10 cellular contexts compared by ENCODE assay signal in genomic region chr9:93057703-93058356, GRCh38. TPM values are rescaled to one million over a fixed set of nuclear protein-coding genes. Genes with fewer than 3 reads are reported as not detected.
A peak's percentile ranks its signal among the peaks of the same experiment; 100 is the strongest.
DNase-seq lines count a peak whose midpoint lies in the region; ATAC-seq and TF ChIP-seq lines count a peak whose summit lies in the region.
"Had no signal": no experiment of that assay in that cellular context is flagged by ENCODE, and none has a peak within 500 bp of the region (broad histone marks: within the 10 kb centered on the region; RNA-seq: fewer than 3 reads in every experiment).

No MANE protein-coding gene starts in this region.

- no peak overlapping the region for H3K9ac ChIP-seq in neural progenitor cell

- H3K4me3 Mint-ChIP-seq in activated CD4-positive, alpha-beta memory T cell treated with anti-CD3 and anti-CD28 coated beads, Interleukin-2, amount 10 ng/mL, durations not matched to agents 7 days and 5 days, result peak overlapping the region; percentile 62
- no peak overlapping the region for H3K4me3 Mint-ChIP-seq in neural progenitor cell

- peak; percentile 21 for ATAC-seq in GM18868 (IDR thresholded peaks at IDR 0.05; ENCODE audit: unreplicated experiment)
- ATAC-seq in HG02678 (IDR thresholded peaks at IDR 0.05; ENCODE audit: unreplicated experiment), result peak; percentile 7
- ATAC-seq in HG02798 (IDR thresholded peaks at IDR 0.05; ENCODE audit: poor library complexity, unreplicated experiment), result no peak
- no peak for ATAC-seq in GM21717 (IDR thresholded peaks at IDR 0.05; ENCODE audit: unreplicated experiment)

- peaks cover 8% of the 10 kb centered on the region for H3F3A ChIP-seq in neural progenitor cell (ENCODE audit: low read depth)

- H2AFZ ChIP-seq in neural progenitor cell (replicated peaks), result peak overlapping the region; percentile 65

- peaks cover 18% of the 10 kb centered on the region for H3K36me3 Mint-ChIP-seq in activated CD4-positive, alpha-beta memory T cell treated with anti-CD3 and anti-CD28 coated beads, Interleukin-2, amount 10 ng/mL, durations not matched to agents 7 days and 5 days (ENCODE audit: low read depth)
- no peaks in the 10 kb centered on the region for H3K36me3 Mint-ChIP-seq in neural progenitor cell

- H3K27ac ChIP-seq in neural progenitor cell, result no peak overlapping the region

- peaks cover 56% of the 10 kb centered on the region for H3K4me1 Mint-ChIP-seq in activated CD4-positive, alpha-beta memory T cell treated with anti-CD3 and anti-CD28 coated beads, Interleukin-2, amount 10 ng/mL, durations not matched to agents 7 days and 5 days
- H3K4me1 Mint-ChIP-seq in neural progenitor cell, result peaks cover 29% of the 10 kb centered on the region

- peak overlapping the region; percentile 57 for H3K4me3 ChIP-seq in neural progenitor cell

- POLR2A ChIA-PET in activated CD4-positive, alpha-beta memory T cell treated with anti-CD3 and anti-CD28 coated beads, Interleukin-2, amount 10 ng/mL, durations not matched to agents 7 days and 5 days (lab: Charles Lee), result no interaction called here

- no peaks in the 10 kb centered on the region for H3K79me2 ChIP-seq in neural progenitor cell (ENCODE audit: low read depth)

- peaks cover 8% of the 10 kb centered on the region for H4K20me1 ChIP-seq in neural progenitor cell (ENCODE audit: low read depth)

- no peaks in the 10 kb centered on the region for H3K9me3 Mint-ChIP-seq in activated CD4-positive, alpha-beta memory T cell treated with anti-CD3 and anti-CD28 coated beads, Interleukin-2, amount 10 ng/mL, durations not matched to agents 7 days and 5 days
- no peaks in the 10 kb centered on the region for H3K9me3 Mint-ChIP-seq in neural progenitor cell

- peak overlapping the region; percentile 90 for H3K4me2 ChIP-seq in neural progenitor cell

- no peaks in the 10 kb centered on the region for H3K27me3 Mint-ChIP-seq in activated CD4-positive, alpha-beta memory T cell treated with anti-CD3 and anti-CD28 coated beads, Interleukin-2, amount 10 ng/mL, durations not matched to agents 7 days and 5 days
- peaks cover 15% of the 10 kb centered on the region for H3K27me3 Mint-ChIP-seq in neural progenitor cell (ENCODE audit: insufficient read depth, low read depth)

- CTCF ChIA-PET in activated CD4-positive, alpha-beta memory T cell treated with anti-CD3 and anti-CD28 coated beads, Interleukin-2, amount 10 ng/mL, durations not matched to agents 7 days and 5 days (lab: Charles Lee), result interaction anchor here (1.1 kb wide), 1 partner anchor 51 kb away, joined by 3 read pairs; no protein-coding TSS in a partner anchor

- H3K27ac Mint-ChIP-seq in activated CD4-positive, alpha-beta memory T cell treated with anti-CD3 and anti-CD28 coated beads, Interleukin-2, amount 10 ng/mL, durations not matched to agents 7 days and 5 days, result peak overlapping the region; percentile 71
- no peak overlapping the region for H3K27ac Mint-ChIP-seq in neural progenitor cell

- no peak for DNase-seq in activated CD4-positive, alpha-beta memory T cell treated with anti-CD3 and anti-CD28 coated beads, Interleukin-2, amount 10 ng/mL, durations not matched to agents 7 days and 5 days
- DNase-seq in neural progenitor cell (ENCODE audit: low spot score) (no peak), DMS79 (lab: John Stamatoyannopoulos, UW) (no peak), SW 1271 (lab: John Stamatoyannopoulos, UW) (no peak)
- DNase-seq: NCI-H748 treated with DMSO at 0.1 percent for 48 hours had no signal

- peaks cover 26% of the 10 kb centered on the region for H3K27me3 ChIP-seq in neural progenitor cell

- no peak for TF ChIP-seq CTCF in neural progenitor cell (IDR thresholded peaks at IDR 0.05)

- no peaks in the 10 kb centered on the region for H3K36me3 ChIP-seq in neural progenitor cell

- peaks cover 27% of the 10 kb centered on the region for H3K4me1 ChIP-seq in neural progenitor cell

- no peaks in the 10 kb centered on the region for H3K9me3 ChIP-seq in neural progenitor cell (ENCODE audit: low read depth)

RNA-seq across cellular contexts. Expression of gene SUSD3, which starts 0.7 kb away (rescaled TPM):
- total RNA-seq in activated CD4-positive, alpha-beta memory T cell treated with anti-CD3 and anti-CD28 coated beads, Interleukin-2, amount 10 ng/mL, durations not matched to agents 7 days and 5 days, result 10 to 100 TPM; 69.6 to 71.4 TPM
- 1.8 TPM in 1 of 2 replicates, not detected in the other for total RNA-seq in neural progenitor cell (ENCODE audit: low replicate concordance)
- total RNA-seq: astrocyte had no signal

RNA-seq across cellular contexts. Expression of gene CARD19, which starts 38.2 kb away (rescaled TPM):
- 10 to 100 TPM; 80.4 to 83.5 TPM for total RNA-seq in activated CD4-positive, alpha-beta memory T cell treated with anti-CD3 and anti-CD28 coated beads, Interleukin-2, amount 10 ng/mL, durations not matched to agents 7 days and 5 days
- 12.3 and 33.4 TPM in 2 replicates for total RNA-seq in neural progenitor cell (ENCODE audit: low replicate concordance)

Comparison
In these comparisons a context has a peak if more than half of its experiments do, and no peak if none do; other contexts are left out.
1. ATAC-seq: peak in GM18868 (single experiment) and HG02678 (single experiment); none in HG02798 (single experiment) and GM21717 (single experiment).
2. RNA of gene SUSD3, which starts 0.7 kb away (total RNA-seq): 69.6 to 71.4 TPM in activated CD4-positive, alpha-beta memory T cell treated with anti-CD3 and anti-CD28 coated beads, Interleukin-2, amount 10 ng/mL, durations not matched to agents 7 days and 5 days; 1.8 TPM in neural progenitor cell; every median in the first group is over 10 times any median in the second.